1 cellular context compared by ENCODE assay signal in the genomic region with DNA sequence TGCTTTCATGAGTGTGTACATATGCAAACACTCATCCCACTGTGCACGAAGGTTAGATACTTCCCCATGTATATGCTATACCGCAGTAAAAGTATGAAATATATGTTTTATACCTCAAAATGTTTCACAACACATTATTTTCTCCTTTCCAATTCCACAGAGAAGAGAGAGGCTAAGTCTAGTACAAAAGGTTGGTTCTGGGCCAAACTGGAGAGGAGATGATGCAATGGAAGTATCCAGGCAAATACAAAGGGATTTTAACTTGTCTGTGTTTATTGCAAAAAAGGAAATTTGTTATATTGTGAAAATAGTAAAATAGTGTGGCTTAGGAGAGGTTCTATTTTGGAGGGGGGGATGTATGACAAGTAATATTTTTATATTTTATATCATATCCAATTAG.
TF ChIP-seq lines count a peak whose summit lies in the region.

No MANE protein-coding gene starts in this region.

TF ChIP-seq in HepG2, 621 proteins besides CTCF, POLR2A, EP300 and RAD21 (continued from another document and continues in another):
- TF ChIP-seq PRPF4 (IDR thresholded peaks at IDR 0.05; ENCODE audit: low read depth, low read length, poor library complexity, severe bottlenecking): no peak
- no peak for TF ChIP-seq MYC (CRISPR knock-in tag; IDR thresholded peaks at IDR 0.05; ENCODE audit: borderline replicate concordance)
- no peak for TF ChIP-seq HOXA3 (CRISPR knock-in tag; IDR thresholded peaks at IDR 0.05)
- TF ChIP-seq, protein P1, sequence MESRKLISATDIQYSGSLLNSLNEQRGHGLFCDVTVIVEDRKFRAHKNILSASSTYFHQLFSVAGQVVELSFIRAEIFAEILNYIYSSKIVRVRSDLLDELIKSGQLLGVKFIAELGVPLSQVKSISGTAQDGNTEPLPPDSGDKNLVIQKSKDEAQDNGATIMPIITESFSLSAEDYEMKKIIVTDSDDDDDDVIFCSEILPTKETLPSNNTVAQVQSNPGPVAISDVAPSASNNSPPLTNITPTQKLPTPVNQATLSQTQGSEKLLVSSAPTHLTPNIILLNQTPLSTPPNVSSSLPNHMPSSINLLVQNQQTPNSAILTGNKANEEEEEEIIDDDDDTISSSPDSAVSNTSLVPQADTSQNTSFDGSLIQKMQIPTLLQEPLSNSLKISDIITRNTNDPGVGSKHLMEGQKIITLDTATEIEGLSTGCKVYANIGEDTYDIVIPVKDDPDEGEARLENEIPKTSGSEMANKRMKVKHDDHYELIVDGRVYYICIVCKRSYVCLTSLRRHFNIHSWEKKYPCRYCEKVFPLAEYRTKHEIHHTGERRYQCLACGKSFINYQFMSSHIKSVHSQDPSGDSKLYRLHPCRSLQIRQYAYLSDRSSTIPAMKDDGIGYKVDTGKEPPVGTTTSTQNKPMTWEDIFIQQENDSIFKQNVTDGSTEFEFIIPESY (CRISPR knock-in tag; IDR thresholded peaks at IDR 0.05): no peak
- TF ChIP-seq, protein P2, sequence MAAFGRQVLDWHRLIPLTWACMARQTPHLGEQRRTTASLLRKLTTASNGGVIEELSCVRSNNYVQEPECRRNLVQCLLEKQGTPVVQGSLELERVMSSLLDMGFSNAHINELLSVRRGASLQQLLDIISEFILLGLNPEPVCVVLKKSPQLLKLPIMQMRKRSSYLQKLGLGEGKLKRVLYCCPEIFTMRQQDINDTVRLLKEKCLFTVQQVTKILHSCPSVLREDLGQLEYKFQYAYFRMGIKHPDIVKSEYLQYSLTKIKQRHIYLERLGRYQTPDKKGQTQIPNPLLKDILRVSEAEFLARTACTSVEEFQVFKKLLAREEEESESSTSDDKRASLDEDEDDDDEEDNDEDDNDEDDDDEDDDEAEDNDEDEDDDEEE (CRISPR knock-in tag; IDR thresholded peaks at IDR 0.05): no peak
- TF ChIP-seq MYNN (CRISPR knock-in tag; IDR thresholded peaks at IDR 0.05; ENCODE audit: low read depth): no peak
- TF ChIP-seq TAF1 (CRISPR knock-in tag; IDR thresholded peaks at IDR 0.05): no peak
- peak; percentile 64; the same call in 1 of the 2 replicates for TF ChIP-seq SOX5 (CRISPR knock-in tag; IDR thresholded peaks at IDR 0.05; ENCODE audit: borderline replicate concordance)
- TF ChIP-seq ZNF7 (CRISPR knock-in tag; IDR thresholded peaks at IDR 0.05): peak; percentile 80
- no peak for TF ChIP-seq MLLT10 (CRISPR knock-in tag; IDR thresholded peaks at IDR 0.05)
- TF ChIP-seq RBM22 (optimal IDR thresholded peaks at IDR 0.05; ENCODE audit: low read length): peak; percentile 56
- no peak for TF ChIP-seq ETV5 (CRISPR knock-in tag; IDR thresholded peaks at IDR 0.05; ENCODE audit: borderline replicate concordance)
- no peak for TF ChIP-seq DMAP1 (CRISPR knock-in tag; IDR thresholded peaks at IDR 0.05)
- TF ChIP-seq PAWR (CRISPR knock-in tag; IDR thresholded peaks at IDR 0.05; ENCODE audit: borderline replicate concordance): no peak
- no peak for TF ChIP-seq ZNF205 (CRISPR knock-in tag; IDR thresholded peaks at IDR 0.05)
- no peak for TF ChIP-seq ZNF446 (CRISPR knock-in tag; IDR thresholded peaks at IDR 0.05)
- TF ChIP-seq, protein P3, sequence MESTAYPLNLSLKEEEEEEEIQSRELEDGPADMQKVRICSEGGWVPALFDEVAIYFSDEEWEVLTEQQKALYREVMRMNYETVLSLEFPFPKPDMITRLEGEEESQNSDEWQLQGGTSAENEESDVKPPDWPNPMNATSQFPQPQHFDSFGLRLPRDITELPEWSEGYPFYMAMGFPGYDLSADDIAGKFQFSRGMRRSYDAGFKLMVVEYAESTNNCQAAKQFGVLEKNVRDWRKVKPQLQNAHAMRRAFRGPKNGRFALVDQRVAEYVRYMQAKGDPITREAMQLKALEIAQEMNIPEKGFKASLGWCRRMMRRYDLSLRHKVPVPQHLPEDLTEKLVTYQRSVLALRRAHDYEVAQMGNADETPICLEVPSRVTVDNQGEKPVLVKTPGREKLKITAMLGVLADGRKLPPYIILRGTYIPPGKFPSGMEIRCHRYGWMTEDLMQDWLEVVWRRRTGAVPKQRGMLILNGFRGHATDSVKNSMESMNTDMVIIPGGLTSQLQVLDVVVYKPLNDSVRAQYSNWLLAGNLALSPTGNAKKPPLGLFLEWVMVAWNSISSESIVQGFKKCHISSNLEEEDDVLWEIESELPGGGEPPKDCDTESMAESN (CRISPR knock-in tag; conservative IDR thresholded peaks at IDR 0.05): no peak
- TF ChIP-seq SP140L (CRISPR knock-in tag; IDR thresholded peaks at IDR 0.05; ENCODE audit: borderline replicate concordance): no peak
- TF ChIP-seq, protein P4, sequence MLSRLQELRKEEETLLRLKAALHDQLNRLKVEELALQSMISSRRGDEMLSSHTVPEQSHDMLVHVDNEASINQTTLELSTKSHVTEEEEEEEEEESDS (CRISPR knock-in tag; IDR thresholded peaks at IDR 0.05; ENCODE audit: borderline replicate concordance): 0 out of 2 replicates have a peak, but pooled peaks have one; percentile 30
- TF ChIP-seq YEATS2 (CRISPR knock-in tag; IDR thresholded peaks at IDR 0.05; ENCODE audit: borderline replicate concordance): no peak
- TF ChIP-seq, protein P5, sequence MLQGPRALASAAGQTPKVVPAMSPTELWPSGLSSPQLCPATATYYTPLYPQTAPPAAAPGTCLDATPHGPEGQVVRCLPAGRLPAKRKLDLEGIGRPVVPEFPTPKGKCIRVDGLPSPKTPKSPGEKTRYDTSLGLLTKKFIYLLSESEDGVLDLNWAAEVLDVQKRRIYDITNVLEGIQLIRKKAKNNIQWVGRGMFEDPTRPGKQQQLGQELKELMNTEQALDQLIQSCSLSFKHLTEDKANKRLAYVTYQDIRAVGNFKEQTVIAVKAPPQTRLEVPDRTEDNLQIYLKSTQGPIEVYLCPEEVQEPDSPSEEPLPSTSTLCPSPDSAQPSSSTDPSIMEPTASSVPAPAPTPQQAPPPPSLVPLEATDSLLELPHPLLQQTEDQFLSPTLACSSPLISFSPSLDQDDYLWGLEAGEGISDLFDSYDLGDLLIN (CRISPR knock-in tag; IDR thresholded peaks at IDR 0.05; ENCODE audit: borderline replicate concordance): no peak
- TF ChIP-seq, protein P6, sequence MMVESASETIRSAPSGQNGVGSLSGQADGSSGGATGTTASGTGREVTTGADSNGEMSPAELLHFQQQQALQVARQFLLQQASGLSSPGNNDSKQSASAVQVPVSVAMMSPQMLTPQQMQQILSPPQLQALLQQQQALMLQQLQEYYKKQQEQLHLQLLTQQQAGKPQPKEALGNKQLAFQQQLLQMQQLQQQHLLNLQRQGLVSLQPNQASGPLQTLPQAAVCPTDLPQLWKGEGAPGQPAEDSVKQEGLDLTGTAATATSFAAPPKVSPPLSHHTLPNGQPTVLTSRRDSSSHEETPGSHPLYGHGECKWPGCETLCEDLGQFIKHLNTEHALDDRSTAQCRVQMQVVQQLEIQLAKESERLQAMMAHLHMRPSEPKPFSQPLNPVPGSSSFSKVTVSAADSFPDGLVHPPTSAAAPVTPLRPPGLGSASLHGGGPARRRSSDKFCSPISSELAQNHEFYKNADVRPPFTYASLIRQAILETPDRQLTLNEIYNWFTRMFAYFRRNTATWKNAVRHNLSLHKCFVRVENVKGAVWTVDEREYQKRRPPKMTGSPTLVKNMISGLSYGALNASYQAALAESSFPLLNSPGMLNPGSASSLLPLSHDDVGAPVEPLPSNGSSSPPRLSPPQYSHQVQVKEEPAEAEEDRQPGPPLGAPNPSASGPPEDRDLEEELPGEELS (CRISPR knock-in tag; IDR thresholded peaks at IDR 0.05): no peak
- TF ChIP-seq, protein P7, sequence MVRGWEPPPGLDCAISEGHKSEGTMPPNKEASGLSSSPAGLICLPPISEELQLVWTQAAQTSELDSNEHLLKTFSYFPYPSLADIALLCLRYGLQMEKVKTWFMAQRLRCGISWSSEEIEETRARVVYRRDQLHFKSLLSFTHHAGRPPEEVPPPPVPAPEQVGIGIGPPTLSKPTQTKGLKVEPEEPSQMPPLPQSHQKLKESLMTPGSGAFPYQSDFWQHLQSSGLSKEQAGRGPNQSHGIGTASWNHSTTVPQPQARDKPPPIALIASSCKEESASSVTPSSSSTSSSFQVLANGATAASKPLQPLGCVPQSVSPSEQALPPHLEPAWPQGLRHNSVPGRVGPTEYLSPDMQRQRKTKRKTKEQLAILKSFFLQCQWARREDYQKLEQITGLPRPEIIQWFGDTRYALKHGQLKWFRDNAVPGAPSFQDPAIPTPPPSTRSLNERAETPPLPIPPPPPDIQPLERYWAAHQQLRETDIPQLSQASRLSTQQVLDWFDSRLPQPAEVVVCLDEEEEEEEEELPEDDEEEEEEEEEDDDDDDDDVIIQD (CRISPR knock-in tag; IDR thresholded peaks at IDR 0.05; ENCODE audit: low read depth): 0 out of 2 replicates have a peak, but pooled peaks have one; percentile 18
- no peak for TF ChIP-seq KDM4B (CRISPR knock-in tag; IDR thresholded peaks at IDR 0.05)
- TF ChIP-seq ZNF841 (CRISPR knock-in tag; IDR thresholded peaks at IDR 0.05; ENCODE audit: borderline replicate concordance): no peak
- no peak for TF ChIP-seq SOX6 (IDR thresholded peaks at IDR 0.05)
- peak; percentile 42; the same call in 1 of the 2 replicates for TF ChIP-seq SOX6 (CRISPR knock-in tag; IDR thresholded peaks at IDR 0.05)
- TF ChIP-seq HNRNPH1 (optimal IDR thresholded peaks at IDR 0.05; ENCODE audit: low read depth, low read length): no peak
- TF ChIP-seq NCOA5 (CRISPR knock-in tag; IDR thresholded peaks at IDR 0.05): no peak
- peak; percentile 34; the same call in 1 of the 2 replicates for TF ChIP-seq KAT8 (CRISPR knock-in tag; IDR thresholded peaks at IDR 0.05)
- TF ChIP-seq ZNF282 (IDR thresholded peaks at IDR 0.05; ENCODE audit: partially characterized antibody): no peak
- no peak for TF ChIP-seq MED13 (CRISPR knock-in tag; IDR thresholded peaks at IDR 0.05)
- TF ChIP-seq GTF2F1 (IDR thresholded peaks at IDR 0.05; ENCODE audit: low read length): no peak
- TF ChIP-seq, protein P8, sequence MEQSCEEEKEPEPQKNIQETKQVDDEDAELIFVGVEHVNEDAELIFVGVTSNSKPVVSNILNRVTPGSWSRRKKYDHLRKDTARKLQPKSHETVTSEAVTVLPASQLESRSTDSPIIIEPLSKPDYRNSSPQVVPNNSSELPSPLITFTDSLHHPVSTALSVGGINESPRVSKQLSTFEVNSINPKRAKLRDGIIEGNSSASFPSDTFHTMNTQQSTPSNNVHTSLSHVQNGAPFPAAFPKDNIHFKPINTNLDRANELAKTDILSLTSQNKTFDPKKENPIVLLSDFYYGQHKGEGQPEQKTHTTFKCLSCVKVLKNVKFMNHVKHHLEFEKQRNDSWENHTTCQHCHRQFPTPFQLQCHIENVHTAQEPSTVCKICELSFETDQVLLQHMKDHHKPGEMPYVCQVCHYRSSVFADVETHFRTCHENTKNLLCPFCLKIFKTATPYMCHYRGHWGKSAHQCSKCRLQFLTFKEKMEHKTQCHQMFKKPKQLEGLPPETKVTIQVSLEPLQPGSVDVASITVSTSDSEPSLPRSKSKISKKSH (CRISPR knock-in tag; IDR thresholded peaks at IDR 0.05; ENCODE audit: borderline replicate concordance): no peak
- TF ChIP-seq, protein P9, sequence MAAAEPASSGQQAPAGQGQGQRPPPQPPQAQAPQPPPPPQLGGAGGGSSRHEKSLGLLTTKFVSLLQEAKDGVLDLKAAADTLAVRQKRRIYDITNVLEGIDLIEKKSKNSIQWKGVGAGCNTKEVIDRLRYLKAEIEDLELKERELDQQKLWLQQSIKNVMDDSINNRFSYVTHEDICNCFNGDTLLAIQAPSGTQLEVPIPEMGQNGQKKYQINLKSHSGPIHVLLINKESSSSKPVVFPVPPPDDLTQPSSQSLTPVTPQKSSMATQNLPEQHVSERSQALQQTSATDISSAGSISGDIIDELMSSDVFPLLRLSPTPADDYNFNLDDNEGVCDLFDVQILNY (CRISPR knock-in tag; conservative IDR thresholded peaks at IDR 0.05): no peak
- no peak for TF ChIP-seq CENPX (CRISPR knock-in tag; IDR thresholded peaks at IDR 0.05)
- no peak for TF ChIP-seq TEAD2 (CRISPR knock-in tag; IDR thresholded peaks at IDR 0.05)
- no peak for TF ChIP-seq ZNF232 (CRISPR knock-in tag; IDR thresholded peaks at IDR 0.05; ENCODE audit: borderline replicate concordance)
- no peak for TF ChIP-seq ZBTB8A (CRISPR knock-in tag; IDR thresholded peaks at IDR 0.05; ENCODE audit: borderline replicate concordance, low read depth)
- TF ChIP-seq, protein P10, sequence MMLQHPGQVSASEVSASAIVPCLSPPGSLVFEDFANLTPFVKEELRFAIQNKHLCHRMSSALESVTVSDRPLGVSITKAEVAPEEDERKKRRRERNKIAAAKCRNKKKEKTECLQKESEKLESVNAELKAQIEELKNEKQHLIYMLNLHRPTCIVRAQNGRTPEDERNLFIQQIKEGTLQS (CRISPR knock-in tag; IDR thresholded peaks at IDR 0.05): peak; percentile 75
- TF ChIP-seq, protein P11, sequence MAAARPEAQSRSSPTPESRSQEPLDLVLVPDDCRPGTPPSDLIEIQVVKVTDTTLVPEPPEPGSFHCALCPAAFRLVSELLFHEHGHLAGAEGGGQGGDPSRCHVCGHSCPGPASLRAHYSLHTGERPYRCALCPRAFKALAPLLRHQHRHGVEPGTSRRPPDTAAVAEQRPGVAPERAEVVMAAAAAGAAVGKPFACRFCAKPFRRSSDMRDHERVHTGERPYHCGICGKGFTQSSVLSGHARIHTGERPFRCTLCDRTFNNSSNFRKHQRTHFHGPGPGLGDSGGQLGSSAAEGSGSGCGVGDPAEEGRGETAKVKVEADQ (CRISPR knock-in tag; IDR thresholded peaks at IDR 0.05; ENCODE audit: borderline replicate concordance): no peak
- TF ChIP-seq, protein P12, sequence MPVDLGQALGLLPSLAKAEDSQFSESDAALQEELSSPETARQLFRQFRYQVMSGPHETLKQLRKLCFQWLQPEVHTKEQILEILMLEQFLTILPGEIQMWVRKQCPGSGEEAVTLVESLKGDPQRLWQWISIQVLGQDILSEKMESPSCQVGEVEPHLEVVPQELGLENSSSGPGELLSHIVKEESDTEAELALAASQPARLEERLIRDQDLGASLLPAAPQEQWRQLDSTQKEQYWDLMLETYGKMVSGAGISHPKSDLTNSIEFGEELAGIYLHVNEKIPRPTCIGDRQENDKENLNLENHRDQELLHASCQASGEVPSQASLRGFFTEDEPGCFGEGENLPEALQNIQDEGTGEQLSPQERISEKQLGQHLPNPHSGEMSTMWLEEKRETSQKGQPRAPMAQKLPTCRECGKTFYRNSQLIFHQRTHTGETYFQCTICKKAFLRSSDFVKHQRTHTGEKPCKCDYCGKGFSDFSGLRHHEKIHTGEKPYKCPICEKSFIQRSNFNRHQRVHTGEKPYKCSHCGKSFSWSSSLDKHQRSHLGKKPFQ (CRISPR knock-in tag; IDR thresholded peaks at IDR 0.05; ENCODE audit: insufficient replicate concordance): no peak
- TF ChIP-seq ZNF589 (CRISPR knock-in tag; conservative IDR thresholded peaks at IDR 0.05): no peak
- TF ChIP-seq MAF1 (CRISPR knock-in tag; IDR thresholded peaks at IDR 0.05; ENCODE audit: borderline replicate concordance): no peak
- TF ChIP-seq ZNF34 (CRISPR knock-in tag; IDR thresholded peaks at IDR 0.05; ENCODE audit: borderline replicate concordance): no peak
- TF ChIP-seq ZNF263 (CRISPR knock-in tag; IDR thresholded peaks at IDR 0.05): no peak
- TF ChIP-seq KDM5B (CRISPR knock-in tag; IDR thresholded peaks at IDR 0.05; ENCODE audit: borderline replicate concordance): no peak
- TF ChIP-seq CEBPB (IDR thresholded peaks at IDR 0.05; ENCODE audit: borderline replicate concordance, low read depth, low read length): peak; percentile 94; the same call in 1 of the 2 replicates
